In the genomic region with DNA sequence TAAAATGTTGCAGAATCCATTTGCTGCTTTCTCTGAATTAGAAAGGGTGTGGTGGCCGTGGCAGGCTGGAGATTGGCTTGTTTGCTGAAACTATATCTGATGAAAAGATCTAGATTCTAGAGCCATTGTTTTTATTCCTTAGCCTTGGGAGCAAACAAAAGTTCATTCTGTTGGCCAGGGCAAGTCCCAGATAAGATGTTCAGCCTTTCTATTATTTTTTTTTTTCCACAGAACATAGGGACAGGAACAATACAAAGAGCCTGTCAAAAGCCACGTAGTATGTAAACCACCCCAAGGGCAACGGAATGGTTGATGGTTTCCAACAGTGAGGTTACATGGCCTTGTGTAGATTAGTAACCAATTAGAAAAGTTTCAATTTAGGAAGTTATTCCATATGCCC, we compare ENCODE assay signal across 24 cellular contexts.
"Had no signal": no experiment of that assay in that cellular context is flagged by ENCODE, and none has a peak within 500 bp of the region (broad histone marks: within the 10 kb centered on the region; RNA-seq: fewer than 3 reads in every experiment).

No MANE protein-coding gene starts in this region.

- H3K36me3 Mint-ChIP-seq: activated naive CD4-positive, alpha-beta T cell treated with anti-CD3 and anti-CD28 coated beads, Interleukin-2, amount 50 U/mL, for 24 hours; brain; stimulated activated effector memory CD8-positive, alpha-beta T cell treated with anti-CD3 and anti-CD28 coated beads, Interleukin-12 subunit alpha, Interleukin-12 subunit beta, amount 100 ng/mL, for 72 hours had no signal

- H3K4me1 Mint-ChIP-seq: activated CD4-positive, alpha-beta T cell treated with anti-CD3 and anti-CD28 coated beads, Interleukin-2, amount 10 ng/mL, durations not matched to agents 7 days and 5 days; activated naive CD4-positive, alpha-beta T cell treated with anti-CD3 and anti-CD28 coated beads, Interleukin-2, amount 50 U/mL, for 24 hours; naive thymus-derived CD8-positive, alpha-beta T cell; stimulated activated effector memory CD8-positive, alpha-beta T cell treated with anti-CD3 and anti-CD28 coated beads, Interleukin-12 subunit alpha, Interleukin-12 subunit beta, amount 100 ng/mL, for 72 hours; stimulated activated naive CD8-positive, alpha-beta T cell treated with anti-CD3 and anti-CD28 coated beads, Interleukin-15, amount 100 ng/mL, for 72 hours had no signal

- H3K9me3 ChIP-seq: esophagus squamous epithelium, gastroesophageal sphincter, testis, uterus had no signal

- H3K9me3 Mint-ChIP-seq: activated naive CD4-positive, alpha-beta T cell treated with anti-CD3 and anti-CD28 coated beads, Interleukin-2, amount 50 U/mL, for 24 hours had no signal

- H3K27me3 ChIP-seq: esophagus squamous epithelium, gastroesophageal sphincter, neural progenitor cell, testis, uterus had no signal

- DNase-seq: activated CD4-positive, alpha-beta T cell treated with anti-CD3 and anti-CD28 coated beads, Interleukin-2, amount 10 ng/mL, durations not matched to agents 7 days and 5 days; activated CD4-positive, CD25-positive, alpha-beta regulatory T cell treated with anti-CD3 and anti-CD28 coated beads, Interleukin-2, amount 50 U/mL, for 72 hours; activated CD8-positive, alpha-beta T cell treated with anti-CD3 and anti-CD28 coated beads for 36 hours; activated gamma-delta T cell treated with Interleukin-2 at 50 U/mL for 16 hours; aorta; central memory CD4-positive, alpha-beta T cell; effector memory CD8-positive, alpha-beta T cell; esophagus squamous epithelium; head of caudate nucleus; islet precursor cell; naive thymus-derived CD8-positive, alpha-beta T cell; posterior cingulate gyrus; stimulated activated CD4-positive, alpha-beta T cell treated with anti-CD3 and anti-CD28 coated beads, Interleukin-12 subunit alpha, Interleukin-12 subunit beta, amount 100 ng/mL, for 4 hours; stimulated activated naive CD8-positive, alpha-beta T cell treated with anti-CD3 and anti-CD28 coated beads, Interleukin-15, amount 100 ng/mL, for 72 hours; testis; trophoblast cell; uterus had no signal

- H3K27me3 Mint-ChIP-seq: activated CD4-positive, alpha-beta T cell treated with anti-CD3 and anti-CD28 coated beads, Interleukin-2, amount 10 ng/mL, durations not matched to agents 7 days and 5 days; activated CD8-positive, alpha-beta T cell treated with anti-CD3 and anti-CD28 coated beads for 36 hours; activated naive CD4-positive, alpha-beta T cell treated with anti-CD3 and anti-CD28 coated beads, Interleukin-2, amount 50 U/mL, for 24 hours; brain; effector memory CD8-positive, alpha-beta T cell; naive thymus-derived CD8-positive, alpha-beta T cell; stimulated activated naive CD8-positive, alpha-beta T cell treated with anti-CD3 and anti-CD28 coated beads, Interleukin-15, amount 100 ng/mL, for 72 hours had no signal

- H3K4me3 Mint-ChIP-seq: activated CD4-positive, alpha-beta T cell treated with anti-CD3 and anti-CD28 coated beads, Interleukin-2, amount 10 ng/mL, durations not matched to agents 7 days and 5 days; activated CD8-positive, alpha-beta T cell treated with anti-CD3 and anti-CD28 coated beads for 36 hours; activated naive CD4-positive, alpha-beta T cell treated with anti-CD3 and anti-CD28 coated beads, Interleukin-2, amount 50 U/mL, for 24 hours; brain; effector memory CD8-positive, alpha-beta T cell; naive thymus-derived CD8-positive, alpha-beta T cell; neural progenitor cell; stimulated activated effector memory CD8-positive, alpha-beta T cell treated with anti-CD3 and anti-CD28 coated beads, Interleukin-12 subunit alpha, Interleukin-12 subunit beta, amount 100 ng/mL, for 72 hours; stimulated activated naive CD8-positive, alpha-beta T cell treated with anti-CD3 and anti-CD28 coated beads, Interleukin-15, amount 100 ng/mL, for 72 hours had no signal

- H3K27ac ChIP-seq: esophagus squamous epithelium, gastroesophageal sphincter, neural progenitor cell, testis, uterus had no signal

- H3K36me3 ChIP-seq: esophagus squamous epithelium, gastroesophageal sphincter, neural progenitor cell, uterus had no signal

- H3K4me1 ChIP-seq: esophagus squamous epithelium, testis, uterus had no signal

- H3K27ac Mint-ChIP-seq: activated CD4-positive, alpha-beta T cell treated with anti-CD3 and anti-CD28 coated beads, Interleukin-2, amount 10 ng/mL, durations not matched to agents 7 days and 5 days; activated CD8-positive, alpha-beta T cell treated with anti-CD3 and anti-CD28 coated beads for 36 hours; activated naive CD4-positive, alpha-beta T cell treated with anti-CD3 and anti-CD28 coated beads, Interleukin-2, amount 50 U/mL, for 24 hours; brain; effector memory CD8-positive, alpha-beta T cell; neural progenitor cell; stimulated activated effector memory CD8-positive, alpha-beta T cell treated with anti-CD3 and anti-CD28 coated beads, Interleukin-12 subunit alpha, Interleukin-12 subunit beta, amount 100 ng/mL, for 72 hours; stimulated activated naive CD8-positive, alpha-beta T cell treated with anti-CD3 and anti-CD28 coated beads, Interleukin-15, amount 100 ng/mL, for 72 hours had no signal

- H3K4me3 ChIP-seq: esophagus squamous epithelium, gastroesophageal sphincter, neural progenitor cell, testis, uterus had no signal

- FAIRE-seq: colon had no signal

- ATAC-seq: activated CD8-positive, alpha-beta T cell treated with anti-CD3 and anti-CD28 coated beads for 36 hours; effector memory CD8-positive, alpha-beta T cell; gastroesophageal sphincter; left lobe of liver; naive thymus-derived CD8-positive, alpha-beta T cell; stimulated activated effector memory CD8-positive, alpha-beta T cell treated with anti-CD3 and anti-CD28 coated beads, Interleukin-12 subunit alpha, Interleukin-12 subunit beta, amount 100 ng/mL, for 72 hours; stimulated activated naive CD8-positive, alpha-beta T cell treated with anti-CD3 and anti-CD28 coated beads, Interleukin-15, amount 100 ng/mL, for 72 hours had no signal
